11 cellular contexts compared by ENCODE assay signal in the genomic region with DNA sequence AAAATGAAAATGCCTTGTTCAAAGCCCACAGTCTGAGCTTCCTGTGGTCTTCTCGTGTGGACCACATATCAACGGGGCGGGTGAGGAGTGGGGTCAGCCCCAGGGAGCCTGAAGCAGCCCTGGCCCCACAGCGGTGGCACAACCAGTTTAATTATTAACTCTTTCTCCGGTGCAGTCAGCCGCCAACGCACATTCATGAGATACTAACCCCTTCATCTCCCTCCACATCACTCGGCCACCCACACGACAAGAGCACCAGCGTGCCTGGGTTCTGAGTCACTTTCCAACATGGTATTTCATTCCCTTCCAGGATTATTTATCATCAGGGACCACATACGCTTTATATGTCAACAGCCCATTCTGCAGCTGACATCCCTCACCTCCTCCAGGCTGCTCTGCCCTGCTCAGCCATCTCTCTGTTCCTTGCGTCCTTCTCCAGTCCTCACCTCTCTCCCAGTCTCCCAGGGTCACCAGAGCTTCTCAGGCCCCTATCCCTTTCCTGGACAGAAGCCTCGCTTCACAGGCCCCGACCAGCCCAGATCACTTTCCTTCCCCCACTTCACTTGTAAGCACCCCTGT. TPM values are rescaled to one million over a fixed set of nuclear protein-coding genes. Genes with fewer than 3 reads are reported as not detected.
DNase-seq lines count a peak whose midpoint lies in the region; ATAC-seq and TF ChIP-seq lines count a peak whose summit lies in the region.
"Had no signal": no experiment of that assay in that cellular context is flagged by ENCODE, and none has a peak within 500 bp of the region (broad histone marks: within the 10 kb centered on the region; RNA-seq: fewer than 3 reads in every experiment).

No MANE protein-coding gene starts in this region.

- H3K4me3 ChIP-seq in epithelial cell of proximal tubule (ENCODE audit: low read depth, low read length) = no peak overlapping the region
- peak overlapping the region; percentile 50 for H3K4me3 ChIP-seq in osteoblast (ENCODE audit: insufficient read depth, low read length)
- H3K4me3 ChIP-seq in tibial artery = no peak overlapping the region
- H3K4me3 ChIP-seq in gastroesophageal sphincter = no peak overlapping the region
- H3K4me3 ChIP-seq: HAP-1 had no signal

- no peaks in the 10 kb centered on the region for H4K20me1 ChIP-seq in osteoblast (ENCODE audit: insufficient read depth, low read length)

- H3K4me2 ChIP-seq in osteoblast (ENCODE audit: insufficient read depth, low read length) = peak overlapping the region; percentile 76

- no peaks in the 10 kb centered on the region for H3K27me3 Mint-ChIP-seq in Calu3 (ENCODE audit: unreplicated experiment)

- H3K79me2 ChIP-seq in osteoblast (ENCODE audit: insufficient read depth, low read length) = no peaks in the 10 kb centered on the region

- H3K36me3 ChIP-seq in osteoblast (ENCODE audit: insufficient read depth, low read length) (no peaks in the 10 kb centered on the region), tibial artery (no peaks in the 10 kb centered on the region), gastroesophageal sphincter (no peaks in the 10 kb centered on the region)
- H3K36me3 ChIP-seq: HAP-1 had no signal

- H2AFZ ChIP-seq in osteoblast (ENCODE audit: low read length) = peak overlapping the region; percentile 45

- intact Hi-C loops in Calu3 (cut with micrococcal nuclease; ENCODE audit: unreplicated experiment) (no loop called here), tibial artery (cut with DNase I; ENCODE audit: low total_unique reads) (no loop called here)

- BruUV-seq in Calu3 (replicated peaks; lab: Mats Ljungman, UMichigan) = no TSS peak

- no peaks in the 10 kb centered on the region for H3K27me3 ChIP-seq in osteoblast (ENCODE audit: insufficient read depth, low read length)
- no peaks in the 10 kb centered on the region for H3K27me3 ChIP-seq in tibial artery
- H3K27me3 ChIP-seq in gastroesophageal sphincter = no peaks in the 10 kb centered on the region

- TF ChIP-seq POLR2A in gastroesophageal sphincter (IDR thresholded peaks at IDR 0.05) = no peak

- TF ChIP-seq CTCF in Calu3 (IDR thresholded peaks at IDR 0.05; ENCODE audit: unreplicated experiment) (no peak), epithelial cell of proximal tubule (conservative IDR thresholded peaks at IDR 0.05; ENCODE audit: low read depth, low read length) (no peak), osteoblast (IDR thresholded peaks at IDR 0.05; ENCODE audit: extremely low read depth, low read depth, low read length) (no peak), tibial artery (IDR thresholded peaks at IDR 0.05) (no peak), gastroesophageal sphincter (IDR thresholded peaks at IDR 0.05) (no peak)

- H3K9me3 ChIP-seq in osteoblast (ENCODE audit: low read depth, low read length) (no peaks in the 10 kb centered on the region), tibial artery (no peaks in the 10 kb centered on the region), gastroesophageal sphincter (no peaks in the 10 kb centered on the region)
- H3K9me3 ChIP-seq: HAP-1 had no signal

- H3K4me1 Mint-ChIP-seq in Calu3 (ENCODE audit: low read depth, unreplicated experiment) = peaks cover 55% of the 10 kb centered on the region

- H3K4me3 Mint-ChIP-seq in Calu3 (ENCODE audit: low read depth, unreplicated experiment) = peak overlapping the region; percentile 25
- H3K4me3 Mint-ChIP-seq: dendritic cell treated with granulocyte-macrophage colony-stimulating factor and Interleukin-4, amounts not matched to agents 40 ng/mL and 50 ng/mL, for 4 days had no signal

- peaks cover 12% of the 10 kb centered on the region for H3K36me3 Mint-ChIP-seq in Calu3 (ENCODE audit: insufficient read depth, unreplicated experiment)

- 67 to 75% methylated on average over 6 to 13 of the region's 14 CpGs for WGBS in gastroesophageal sphincter (ENCODE audit: low coverage in 1 of 2), 2 donors

- H3K4me1 ChIP-seq in osteoblast (ENCODE audit: insufficient read depth, low read length) (peaks cover 24% of the 10 kb centered on the region), tibial artery (peaks cover 0 to 7% (median 0%) of the 10 kb centered on the region in 4 donors), gastroesophageal sphincter (peaks cover 0 to 20% (median 10%) of the 10 kb centered on the region in 3 donors)

- CTCF ChIA-PET in Calu3 (lab: Charles Lee) = interaction anchor here (0.6 kb wide), 1 partner anchor 27 kb away, joined by 4 read pairs; no protein-coding TSS in a partner anchor

- H3K27ac Mint-ChIP-seq in Calu3 (ENCODE audit: unreplicated experiment) = peak overlapping the region; percentile 65
- H3K27ac Mint-ChIP-seq: dendritic cell treated with granulocyte-macrophage colony-stimulating factor and Interleukin-4, amounts not matched to agents 40 ng/mL and 50 ng/mL, for 4 days had no signal

- peak; percentile 71 for DNase-seq in Calu3
- peak; percentile 80 for DNase-seq in M059J (ENCODE audit: low read depth)
- peak; percentile 92 for DNase-seq in epithelial cell of proximal tubule (ENCODE audit: low read depth)
- DNase-seq in osteoblast (ENCODE audit: insufficient read length, low spot score, missing footprints) = peak; percentile 97
- DNase-seq in tibial artery = no peak
- DNase-seq: activated CD4-positive, alpha-beta T cell treated with anti-CD3 and anti-CD28 coated beads, Interleukin-2, amount 50 U/mL, for 4 hours had no signal

- H3K27ac ChIP-seq in osteoblast (ENCODE audit: low read depth, low read length) (peak overlapping the region; percentile 73), tibial artery (no peak overlapping the region), gastroesophageal sphincter (no peak overlapping the region)

- ATAC-seq in gastroesophageal sphincter (no peak), HG03457 (IDR thresholded peaks at IDR 0.05; ENCODE audit: unreplicated experiment) (no peak), GM19023 (IDR thresholded peaks at IDR 0.05; ENCODE audit: unreplicated experiment) (no peak)

- H3K9me3 Mint-ChIP-seq in Calu3 (ENCODE audit: low read depth, unreplicated experiment) = no peaks in the 10 kb centered on the region
- H3K9me3 Mint-ChIP-seq: dendritic cell treated with granulocyte-macrophage colony-stimulating factor and Interleukin-4, amounts not matched to agents 40 ng/mL and 50 ng/mL, for 4 days had no signal

- TF ChIP-seq EP300 in gastroesophageal sphincter (IDR thresholded peaks at IDR 0.05) = no peak

RNA-seq across cellular contexts. Expression of gene ID2, which starts 48.0 kb away (rescaled TPM):
- total RNA-seq in Calu3 (2022) = 77.8 and 92.5 TPM in 2 replicates
- total RNA-seq in M059J (2014; rRNA removed; shearing (Covaris generic)) = 95.4 and 167 TPM in 2 replicates
- total RNA-seq in epithelial cell of proximal tubule = 7.1 and 28.3 TPM in 2 replicates
- 139 and 168 TPM in 2 replicates for total RNA-seq in osteoblast
- total RNA-seq in gastroesophageal sphincter = 100 to 1,000 TPM; 142 to 384 (median 169) TPM

Comparison
In these comparisons a context has a peak if more than half of its experiments do, and no peak if none do; other contexts are left out.
1. DNase-seq: peak in Calu3 (single experiment), M059J (single experiment), epithelial cell of proximal tubule (single experiment) and osteoblast (single experiment); none in tibial artery (0 of 2).